ENCODE assay signal across 23 cellular contexts in genomic region chr13:81795710-81796109, GRCh38.
DNase-seq lines count a peak whose midpoint lies in the region; ATAC-seq, FAIRE-seq and TF ChIP-seq lines count a peak whose summit lies in the region.
"Had no signal": no experiment of that assay in that cellular context is flagged by ENCODE, and none has a peak within 500 bp of the region (broad histone marks: within the 10 kb centered on the region; RNA-seq: fewer than 3 reads in every experiment).

No MANE protein-coding gene starts in this region.

- TF ChIP-seq RAD21 in GM12878 (IDR thresholded peaks at IDR 0.05; ENCODE audit: insufficient read depth, low read depth, low read length), result no peak

- 0% methylated on average over 1 of the region's 1 CpG for WGBS in GM12878 (ENCODE audit: insufficient coverage, insufficient replicate concordance, low lambda C conversion rate, missing lambda C conversion rate)

- no peaks in the 10 kb centered on the region for H4K20me1 ChIP-seq in GM12878 (ENCODE audit: control insufficient read depth, insufficient read depth)
- H4K20me1 ChIP-seq: BLaER1 had no signal

- no TSS peak for BruUV-seq in GM12878 (replicated peaks; lab: Mats Ljungman, UMichigan)

- FAIRE-seq in GM12878 (lab: Jason Lieb, UNC), result no peak
- FAIRE-seq: A549, GM12891 had no signal

- no peaks in the 10 kb centered on the region for H3K27me3 ChIP-seq in GM12878 (replicated peaks in 1 of 2; ENCODE audit: control insufficient read depth in 2 of 2, insufficient read depth in 2 of 2, low read length in 1 of 2)
- H3K27me3 ChIP-seq: BE2C, BLaER1 had no signal

- no peaks in the 10 kb centered on the region for H3K4me1 Mint-ChIP-seq in activated T-cell treated with anti-CD3 and anti-CD28 coated beads, Interleukin-2, amount 50 U/mL, for 24 hours (ENCODE audit: low read depth)
- H3K4me1 Mint-ChIP-seq: CD14-positive monocyte; CD4-positive, alpha-beta memory T cell; CD4-positive, CD25-positive, alpha-beta regulatory T cell; CD8-positive, alpha-beta memory T cell had no signal

- H3K36me3 ChIP-seq in GM12878 (ENCODE audit: control insufficient read depth in 2 of 2, insufficient read depth in 2 of 2, low read length in 1 of 2), result no peaks in the 10 kb centered on the region
- H3K36me3 ChIP-seq: BE2C, BLaER1 had no signal

- H3K9me3 ChIP-seq in GM12878 (replicated peaks; ENCODE audit: control insufficient read depth, insufficient read depth, low read length), result no peaks in the 10 kb centered on the region
- H3K9me3 ChIP-seq: A549, BE2C, BLaER1 had no signal

- H3K27me3 Mint-ChIP-seq in activated T-cell treated with anti-CD3 and anti-CD28 coated beads, Interleukin-2, amount 50 U/mL, for 24 hours, result no peaks in the 10 kb centered on the region
- H3K27me3 Mint-ChIP-seq: CD4-positive, alpha-beta memory T cell; CD4-positive, CD25-positive, alpha-beta regulatory T cell; CD8-positive, alpha-beta memory T cell had no signal

- no peaks in the 10 kb centered on the region for H3K79me2 ChIP-seq in GM12878 (ENCODE audit: control insufficient read depth, insufficient read depth, low read length)

- H3K4me3 Mint-ChIP-seq in activated T-cell treated with anti-CD3 and anti-CD28 coated beads, Interleukin-2, amount 50 U/mL, for 24 hours, result no peak overlapping the region
- H3K4me3 Mint-ChIP-seq: CD14-positive monocyte; CD4-positive, alpha-beta memory T cell; CD4-positive, CD25-positive, alpha-beta regulatory T cell; CD8-positive, alpha-beta memory T cell had no signal

- no peak overlapping the region for H3K4me3 ChIP-seq in GM12878
- H3K4me3 ChIP-seq: A549, BLaER1 had no signal

- no peak for TF ChIP-seq POLR2A in GM12878 (IDR thresholded peaks at IDR 0.05; ENCODE audit: low read depth, low read length)

- TF ChIP-seq CTCF in GM13976 (IDR thresholded peaks at IDR 0.05; ENCODE audit: borderline replicate concordance, control extremely low read depth, extremely low read depth, insufficient read depth, missing control alignments) (no peak), GM12878 (IDR thresholded peaks at IDR 0.05 in 2 of 3, conservative IDR thresholded peaks at IDR 0.05 in 1 of 3; ENCODE audit: control insufficient read depth in 2 of 3, extremely low read depth in 1 of 3, insufficient read depth in 1 of 3, low read depth in 3 of 3, low read length in 3 of 3) (no peak)

- no peak overlapping the region for H3K27ac ChIP-seq in GM12878 (ENCODE audit: control insufficient read depth, insufficient read depth)
- H3K27ac ChIP-seq: 22Rv1, A549, BLaER1 had no signal

- no peak overlapping the region for H3K9ac ChIP-seq in GM12878 (ENCODE audit: control insufficient read depth, insufficient read depth, low read length)
- H3K9ac ChIP-seq: BLaER1 had no signal

- ATAC-seq in GM18868 (IDR thresholded peaks at IDR 0.05; ENCODE audit: unreplicated experiment) (peak; percentile 65), GM12878 (peak; percentile 79)
- ATAC-seq: A549 had no signal

- POLR2A ChIA-PET in GM12878 (lab: Charles Lee), result no interaction called here

- no peaks in the 10 kb centered on the region for H3K36me3 Mint-ChIP-seq in activated T-cell treated with anti-CD3 and anti-CD28 coated beads, Interleukin-2, amount 50 U/mL, for 24 hours (ENCODE audit: low read depth)
- H3K36me3 Mint-ChIP-seq: CD14-positive monocyte; CD4-positive, alpha-beta memory T cell; CD4-positive, CD25-positive, alpha-beta regulatory T cell; CD8-positive, alpha-beta memory T cell had no signal

- RAD21 ChIA-PET in GM12878 (lab: Charles Lee; ENCODE audit: unreplicated experiment), result no interaction called here

- no peaks in the 10 kb centered on the region for H3K4me1 ChIP-seq in GM12878 (ENCODE audit: control insufficient read depth, insufficient read depth, low read length)
- H3K4me1 ChIP-seq: A549, BE2C, BLaER1 had no signal

- intact Hi-C loops in GM12878 (cut with micrococcal nuclease; ENCODE audit: unreplicated experiment), result no loop called here

- SMC1A ChIA-PET in GM12878 (lab: Charles Lee; ENCODE audit: uncharacterized antibody, unreplicated experiment), result interaction anchor here (0.5 to 1.4 kb wide), 3 partner anchors 11 to 153 kb away, joined by 3 to 5 read pairs (median 3); no protein-coding TSS in a partner anchor

- CTCF ChIA-PET in GM12878 (lab: Yijun Ruan, JAX), result no interaction called here

- H2AFZ ChIP-seq in GM12878 (ENCODE audit: control insufficient read depth, low read depth, low read length), result no peak overlapping the region

- no peak overlapping the region for H3K27ac Mint-ChIP-seq in activated T-cell treated with anti-CD3 and anti-CD28 coated beads, Interleukin-2, amount 50 U/mL, for 24 hours
- H3K27ac Mint-ChIP-seq: CD14-positive monocyte; CD4-positive, alpha-beta memory T cell; CD4-positive, CD25-positive, alpha-beta regulatory T cell; CD8-positive, alpha-beta memory T cell had no signal

- peak; percentile 8 for DNase-seq in GM13976 (ENCODE audit: low spot score)
- DNase-seq in GM12878 (ENCODE audit: low read depth, low spot score), result no peak
- no peak for DNase-seq in stimulated activated CD4-positive, alpha-beta T cell treated with anti-CD3 and anti-CD28 coated beads, Interleukin-1b, Interleukin-23, amount 100 ng/mL, for 48 hours
- no peak for DNase-seq in activated T-cell treated with anti-CD3 and anti-CD28 coated beads, Interleukin-2, amount 50 U/mL, for 24 hours
- DNase-seq: BE2C; C1 segment of cervical spinal cord; CD4-positive, alpha-beta memory T cell; CD4-positive, CD25-positive, alpha-beta regulatory T cell; CD8-positive, alpha-beta memory T cell; COR-L47; DMS 273 treated with DMSO at 0.1 percent for 48 hours; DMS153; DMS53; DMS79; DND-41; EL; GDM1 had no signal

- H3K4me2 ChIP-seq in GM12878 (ENCODE audit: control insufficient read depth, insufficient read depth), result no peak overlapping the region
- H3K4me2 ChIP-seq: A549, BLaER1 had no signal

- peaks cover 13% of the 10 kb centered on the region for H3K9me3 Mint-ChIP-seq in activated T-cell treated with anti-CD3 and anti-CD28 coated beads, Interleukin-2, amount 50 U/mL, for 24 hours

- in situ Hi-C loops in GM13976 (cut with MboI; ENCODE audit: low sequenced_read_pairs, unreplicated experiment), result no loop called here
- in situ Hi-C loops in GM12878 (cut with MboI), result no loop called here

- no peak for TF ChIP-seq EP300 in GM12878 (IDR thresholded peaks at IDR 0.05; ENCODE audit: borderline replicate concordance in 1 of 2, control insufficient read depth in 1 of 2, low read depth in 2 of 2, low read length in 2 of 2)

TF ChIP-seq in GM12878, 131 proteins besides CTCF, POLR2A, EP300 and RAD21 (continues in another document):
- TF ChIP-seq SPI1 (IDR thresholded peaks at IDR 0.05; ENCODE audit: borderline replicate concordance, insufficient read depth, low read depth, low read length), result no peak
- TF ChIP-seq NKRF (conservative IDR thresholded peaks at IDR 0.05), result no peak
- TF ChIP-seq ZZZ3 (IDR thresholded peaks at IDR 0.05; ENCODE audit: control insufficient read depth, insufficient read length, low read depth), result no peak
- no peak for TF ChIP-seq ZBED1 (IDR thresholded peaks at IDR 0.05; ENCODE audit: borderline replicate concordance)
- no peak for TF ChIP-seq CEBPZ (IDR thresholded peaks at IDR 0.05; ENCODE audit: low read depth, low read length)
- TF ChIP-seq MTA2 (IDR thresholded peaks at IDR 0.05; ENCODE audit: low read depth), result 0 out of 2 replicates have a peak, but pooled peaks have one; percentile 30
- TF ChIP-seq MEF2A (IDR thresholded peaks at IDR 0.05; ENCODE audit: insufficient read depth, low read depth, low read length), result no peak
- 0 out of 2 replicates have a peak, but pooled peaks have one; percentile 24 for TF ChIP-seq DPF2 (IDR thresholded peaks at IDR 0.05)
- no peak for TF ChIP-seq NR2F1 (conservative IDR thresholded peaks at IDR 0.05)
- TF ChIP-seq SMC3 (IDR thresholded peaks at IDR 0.05; ENCODE audit: borderline replicate concordance, low read length), result no peak
